8 cellular contexts compared by ENCODE assay signal in genomic region chr6:43635387-43636311, GRCh38. TPM values are rescaled to one million over a fixed set of nuclear protein-coding genes. Genes with fewer than 3 reads are reported as not detected.
DNase-seq lines count a peak whose midpoint lies in the region; ATAC-seq and TF ChIP-seq lines count a peak whose summit lies in the region.

Gene MAD2L1BP, plus strand, starts transcription at chr6:43635840. Its CDS starts 36 bp downstream, at chr6:43635876.

- intact Hi-C loops in IMR-90 (cut with micrococcal nuclease) = no loop called here
- intact Hi-C loops in OCI-LY7 (cut with micrococcal nuclease; ENCODE audit: unreplicated experiment) = loop anchor here (10.0 kb wide), 2 partner anchors 79 to 439 kb away; no protein-coding TSS in a partner anchor

- peaks cover 17% of the 10 kb centered on the region for H4K20me1 ChIP-seq in IMR-90 (ENCODE audit: insufficient read depth, low read length)
- no peaks in the 10 kb centered on the region for H4K20me1 ChIP-seq in OCI-LY7 (ENCODE audit: insufficient read depth, low read length)

- WGBS in IMR-90 (ENCODE audit: extremely low coverage in 2 of 2, insufficient read length in 1 of 2), 2 experiments = 0% methylated on average over 6 of the region's 48 CpGs; no CpG with 5 or more reads in 1 of the 2 experiments

- peak within 1 kb of the TSS; percentile 66; the same call in 1 of the 2 replicates for H2BK20ac ChIP-seq in IMR-90 (ENCODE audit: low read depth, low read length)

- peak within 1 kb of the TSS; percentile 71 for H2BK120ac ChIP-seq in IMR-90 (ENCODE audit: low read depth, low read length)

- H3K27me3 ChIP-seq in IMR-90 (ENCODE audit: control insufficient read depth, insufficient read depth, low read length) = no peaks in the 10 kb centered on the region

- peak within 1 kb of the TSS; percentile 7; the same call in 2 of the 3 replicates for H2BK15ac ChIP-seq in IMR-90 (ENCODE audit: low read depth, low read length)

- peak within 1 kb of the TSS; percentile 71 for H2AK9ac ChIP-seq in IMR-90 (replicated peaks; ENCODE audit: low read depth, low read length, poor library complexity)

- dilution Hi-C loops in IMR-90 (cut with HindIII; ENCODE audit: low sequenced_read_pairs, unreplicated experiment) = no loop called here

- peaks cover 12% of the 10 kb centered on the region for H3K36me3 Mint-ChIP-seq in endothelial cell (ENCODE audit: low read depth, unreplicated experiment)

- peak within 1 kb of the TSS; percentile 86 to 100 for H4K8ac ChIP-seq in IMR-90 (ENCODE audit: low read depth in 2 of 2, low read length in 2 of 2)

- TF ChIP-seq POLR2A in IMR-90 (IDR thresholded peaks at IDR 0.05; ENCODE audit: low read depth, low read length) = peak; percentile 91

- H2AK5ac ChIP-seq in IMR-90 (ENCODE audit: low read depth, low read length) = peak within 1 kb of the TSS; percentile 84

- H3K9me3 Mint-ChIP-seq in endothelial cell (ENCODE audit: unreplicated experiment) = no peaks in the 10 kb centered on the region

- H3K23ac ChIP-seq in IMR-90 (ENCODE audit: low read depth, low read length) = peak within 1 kb of the TSS; percentile 88

- no peaks in the 10 kb centered on the region for H3K9me2 ChIP-seq in OCI-LY7 (ENCODE audit: insufficient read depth, low read length)

- peak within 1 kb of the TSS; percentile 61 for H3K56ac ChIP-seq in IMR-90 (ENCODE audit: extremely low read depth, insufficient read depth, low read length)

- TF ChIP-seq CTCF in IMR-90 (conservative IDR thresholded peaks at IDR 0.05; ENCODE audit: low read depth, low read length) = no peak
- TF ChIP-seq CTCF in OCI-LY7 (conservative IDR thresholded peaks at IDR 0.05; ENCODE audit: low read length) = no peak
- no peak for TF ChIP-seq CTCF in endothelial cell (IDR thresholded peaks at IDR 0.05; ENCODE audit: unreplicated experiment)

- H3K4me2 ChIP-seq in IMR-90 (ENCODE audit: low read depth, low read length) (peak within 1 kb of the TSS; percentile 100), OCI-LY7 (ENCODE audit: low read length) (peak within 1 kb of the TSS; percentile 83)

- ATAC-seq in GM21447 (IDR thresholded peaks at IDR 0.05; ENCODE audit: unreplicated experiment) (peak; percentile 89), IMR-90 (ENCODE audit: low read depth) (peak; percentile 96)

- peaks cover 47% of the 10 kb centered on the region for H3K79me2 ChIP-seq in OCI-LY7 (ENCODE audit: insufficient read depth, low read depth, low read length)

- H3K36me3 ChIP-seq in IMR-90 (ENCODE audit: control insufficient read depth, insufficient read depth, low read length) (peaks cover 18% of the 10 kb centered on the region), OCI-LY7 (ENCODE audit: insufficient read depth, low read length) (peaks cover 37% of the 10 kb centered on the region)

- CTCF ChIA-PET in IMR-90 (lab: Yijun Ruan, JAX) (no interaction called here), OCI-LY7 (lab: Charles Lee; ENCODE audit: unreplicated experiment) (interaction anchor here (0.6 kb wide), 1 partner anchor 586 kb away, joined by 3 read pairs; no protein-coding TSS in a partner anchor)

- H3K14ac ChIP-seq in IMR-90 (replicated peaks; ENCODE audit: low read depth, low read length) = peak within 1 kb of the TSS; percentile 77

- peaks cover 23 to 38% of the 10 kb centered on the region in 2 experiments for H3K79me1 ChIP-seq in IMR-90 (ENCODE audit: low read depth in 1 of 2, low read length in 2 of 2)

- H3K9me3 ChIP-seq in IMR-90 (ENCODE audit: control insufficient read depth, insufficient read depth, low read length) (no peaks in the 10 kb centered on the region), OCI-LY7 (ENCODE audit: low read length) (no peaks in the 10 kb centered on the region)

- H3K27ac ChIP-seq in IMR-90 (ENCODE audit: insufficient read depth, low read length) (peak within 1 kb of the TSS; percentile 84), OCI-LY7 (ENCODE audit: low read depth, low read length, poor library complexity, severe bottlenecking) (peak within 1 kb of the TSS; percentile 72)

- POLR2A ChIA-PET in IMR-90 (lab: Charles Lee; ENCODE audit: unreplicated experiment) (no interaction called here), OCI-LY7 (lab: Charles Lee) (interaction anchor here (0.6 kb wide), 3 partner anchors 27 to 176 kb away, joined by 3 to 4 read pairs (median 3); no protein-coding TSS in a partner anchor)

- peak within 1 kb of the TSS; percentile 95 for H3K27ac Mint-ChIP-seq in endothelial cell (ENCODE audit: unreplicated experiment)

- peak within 1 kb of the TSS; percentile 36 for H2BK5ac ChIP-seq in IMR-90 (ENCODE audit: low read depth, low read length, poor library complexity, severe bottlenecking)

- BruUV-seq in IMR-90 (replicated peaks; lab: Mats Ljungman, UMichigan) (no TSS peak), OCI-LY7 (replicated peaks; lab: Mats Ljungman, UMichigan) (TSS peak; percentile 74)

- peak within 1 kb of the TSS; percentile 95 for H3K9ac ChIP-seq in IMR-90 (ENCODE audit: low read depth, low read length)

- peaks cover 12% of the 10 kb centered on the region for H3K9me1 ChIP-seq in IMR-90 (ENCODE audit: insufficient read depth, low read length)

- H3K4me1 ChIP-seq in IMR-90 (ENCODE audit: control insufficient read depth, insufficient read depth, low read length) (peaks cover 9% of the 10 kb centered on the region), OCI-LY7 (ENCODE audit: insufficient read depth, low read length, poor library complexity, severe bottlenecking) (peaks cover 49% of the 10 kb centered on the region)

- H2AFZ ChIP-seq in IMR-90 (replicated peaks; ENCODE audit: low read length, poor library complexity) = peak within 1 kb of the TSS; percentile 96
- H2AFZ ChIP-seq in OCI-LY7 (ENCODE audit: low read length) = peak within 1 kb of the TSS; percentile 86

- peaks cover 32% of the 10 kb centered on the region for H3K4me1 Mint-ChIP-seq in endothelial cell (ENCODE audit: unreplicated experiment)

- DNase-seq in Caki2 (ENCODE audit: low read depth) (peak; percentile 76), IMR-90 (peak; percentile 63), OCI-LY7 (ENCODE audit: low spot score) (peak; percentile 89), endothelial cell (ENCODE audit: low spot score) (peak; percentile 71), midbrain (lab: John Stamatoyannopoulos, UW) (peak; percentile 88)
- peak; percentile 85 for DNase-seq in activated CD8-positive, alpha-beta memory T cell treated with anti-CD3 and anti-CD28 coated beads, Interleukin-2, amount 50 U/mL, for 4 hours
- DNase-seq in stimulated activated CD8-positive, alpha-beta memory T cell treated with anti-CD3 and anti-CD28 coated beads, Interleukin-15, amount 100 ng/mL, for 48 hours (ENCODE audit: low read depth in 2 of 2) = peak; percentile 80 to 82

- peak within 1 kb of the TSS; percentile 86 for H3K4ac ChIP-seq in IMR-90 (ENCODE audit: low read depth, low read length)

- peak within 1 kb of the TSS; percentile 80 for H3K18ac ChIP-seq in IMR-90 (ENCODE audit: low read depth, low read length)

- H3K4me3 ChIP-seq in IMR-90 (ENCODE audit: insufficient read depth, low read depth, low read length) = peak within 1 kb of the TSS; percentile 79
- H3K4me3 ChIP-seq in OCI-LY7 (ENCODE audit: low read depth, low read length, poor library complexity, severe bottlenecking) = peak within 1 kb of the TSS; percentile 90

- H4K5ac ChIP-seq in IMR-90 (ENCODE audit: low read depth, low read length) = peak within 1 kb of the TSS; percentile 99

- peak within 1 kb of the TSS; percentile 99 for H3K4me3 Mint-ChIP-seq in endothelial cell (ENCODE audit: unreplicated experiment)

- H4K91ac ChIP-seq in IMR-90 (ENCODE audit: insufficient read depth, low read depth, low read length) = peak within 1 kb of the TSS; percentile 92

- no peak for TF ChIP-seq RAD21 in IMR-90 (IDR thresholded peaks at IDR 0.05; ENCODE audit: low read length)

- H3K27me3 Mint-ChIP-seq in endothelial cell (ENCODE audit: unreplicated experiment) = peaks cover 12% of the 10 kb centered on the region

- in situ Hi-C loops in Caki2 (cut with HindIII; ENCODE audit: low pct_unique_long_range_greater_than_20kb, low sequenced_read_pairs) (no loop called here), IMR-90 (cut with MboI; ENCODE audit: low sequenced_read_pairs) (no loop called here)

TF ChIP-seq in IMR-90, 13 proteins besides CTCF, POLR2A, EP300 and RAD21:
- 0 out of 2 replicates have a peak, but pooled peaks have one; percentile 21 for TF ChIP-seq MXI1 (IDR thresholded peaks at IDR 0.05; ENCODE audit: borderline replicate concordance, low read depth, low read length)
- TF ChIP-seq MAZ (IDR thresholded peaks at IDR 0.05; ENCODE audit: borderline replicate concordance, low read depth, low read length) = 0 out of 2 replicates have a peak, but pooled peaks have one; percentile 60
- peak; percentile 55; the same call in 1 of the 2 replicates for TF ChIP-seq ELK1 (IDR thresholded peaks at IDR 0.05; ENCODE audit: borderline replicate concordance, low read depth, low read length)
- TF ChIP-seq NFE2L2 (IDR thresholded peaks at IDR 0.05; ENCODE audit: low read depth, low read length) = 0 out of 2 replicates have a peak, but pooled peaks have one; percentile 2
- no peak for TF ChIP-seq RFX5 (IDR thresholded peaks at IDR 0.05; ENCODE audit: low read depth, low read length)
TF ChIP-seq in IMR-90: peak in this region for 4.

RNA-seq across cellular contexts. Expression of gene MAD2L1BP, which starts in this region (rescaled TPM):
- 39.1 and 46.7 TPM in 2 replicates for total RNA-seq in Caki2 (2014; rRNA removed; shearing (Covaris generic); ENCODE audit: low replicate concordance)
- total RNA-seq in IMR-90 (2012; rRNA removed) (28.1 and 31.1 TPM in 2 replicates), OCI-LY7 (2022) (33.5 and 43.3 TPM in 2 replicates), endothelial cell (ENCODE audit: unreplicated experiment) (26.8 TPM)
- polyA plus RNA-seq in IMR-90 (2012; rRNA removed) = 40.4 and 50.2 TPM in 2 replicates
- polyA plus RNA-seq in IMR-90 (2012; cell fraction: cytosol; rRNA removed) = 20.9 and 32.3 TPM in 2 replicates
- 22.5 and 23.5 TPM in 2 replicates for polyA plus RNA-seq in IMR-90 (2012; cell fraction: nucleus; rRNA removed; ENCODE audit: low replicate concordance)
- total RNA-seq in OCI-LY7 (2014; rRNA removed; shearing (Covaris generic)) = 24.0 and 30.8 TPM in 2 replicates

Comparison
In these comparisons a context has a peak if more than half of its experiments do, and no peak if none do; other contexts are left out.
1. Peak in every context shown above with its lines: DNase-seq, ATAC-seq, H3K4me3 ChIP-seq and H3K27ac ChIP-seq.